ENCODE assay signal across 31 cellular contexts in genomic region chr6:111644893-111645430, GRCh38.
"Had no signal": no experiment of that assay in that cellular context is flagged by ENCODE, and none has a peak within 500 bp of the region (broad histone marks: within the 10 kb centered on the region; RNA-seq: fewer than 3 reads in every experiment).

No MANE protein-coding gene starts in this region.

- H3K4me1 Mint-ChIP-seq: endodermal cell had no signal

- H3K27me3 Mint-ChIP-seq: activated naive CD8-positive, alpha-beta T cell; progenitor cell of endocrine pancreas; stimulated activated naive CD8-positive, alpha-beta T cell treated with anti-CD3 and anti-CD28 coated beads, Interleukin-15, Interleukin-2, amounts not matched to agents 100 ng/mL and 50 ng/mL, for 24 hours; T-helper 17 cell; type B pancreatic cell had no signal

- FAIRE-seq: astrocyte had no signal

- H3K27ac ChIP-seq: brain microvascular endothelial cell, esophagus squamous epithelium, left lung, lower lobe of right lung, neutrophil, ovary, thoracic aorta had no signal

- DNase-seq: activated CD4-positive, alpha-beta T cell treated with anti-CD3 and anti-CD28 coated beads for 4 hours; activated CD4-positive, alpha-beta T cell treated with anti-CD3 and anti-CD28 coated beads, Interleukin-2, amount 50 U/mL, for 48 hours; activated CD4-positive, CD25-positive, alpha-beta regulatory T cell; activated CD8-positive, alpha-beta memory T cell treated with anti-CD3 and anti-CD28 coated beads for 24 hours; activated effector memory CD4-positive, alpha-beta T cell treated with Interleukin-2 at 50 U/mL for 16 hours; activated naive CD4-positive, alpha-beta T cell treated with Interleukin-2 at 50 U/mL for 16 hours; brain microvascular endothelial cell; caudate nucleus; endodermal cell; esophagus squamous epithelium; foreskin melanocyte; kidney glomerular epithelial cell; left lung; lower lobe of right lung; mesenchymal stem cell; ovary; stimulated activated CD4-positive, alpha-beta T cell treated with anti-CD3 and anti-CD28 coated beads, Interleukin-12 subunit alpha, Interleukin-12 subunit beta, amount 100 ng/mL, for 4 hours; stimulated activated CD4-positive, alpha-beta T cell treated with anti-CD3 and anti-CD28 coated beads, Interleukin-4, amount 100 ng/mL, for 1 hour; T-helper 17 cell; T1000; uterus had no signal

- H3K9me3 Mint-ChIP-seq: stimulated activated naive CD8-positive, alpha-beta T cell treated with anti-CD3 and anti-CD28 coated beads, Interleukin-15, Interleukin-2, amounts not matched to agents 100 ng/mL and 50 ng/mL, for 24 hours; type B pancreatic cell had no signal

- ATAC-seq: left lung, lower lobe of right lung, sciatic nerve, T-helper 17 cell had no signal

- H3K4me3 Mint-ChIP-seq: activated naive CD8-positive, alpha-beta T cell; endodermal cell; nephron; stimulated activated naive CD8-positive, alpha-beta T cell treated with anti-CD3 and anti-CD28 coated beads, Interleukin-15, Interleukin-2, amounts not matched to agents 100 ng/mL and 50 ng/mL, for 24 hours; T-helper 17 cell; type B pancreatic cell had no signal

- H3K27me3 ChIP-seq: brain microvascular endothelial cell, esophagus squamous epithelium, left lung, neutrophil, ovary, uterus had no signal

- H3K36me3 ChIP-seq: brain microvascular endothelial cell, esophagus squamous epithelium, left lung, lower lobe of right lung, neutrophil, ovary, thoracic aorta, uterus had no signal

- H3K4me3 ChIP-seq: esophagus squamous epithelium, left lung, lower lobe of right lung, ovary, skin epidermis, thoracic aorta, uterus had no signal

- H3K4me1 ChIP-seq: uterus had no signal

- H3K9me3 ChIP-seq: esophagus squamous epithelium, left lung, lower lobe of right lung, neutrophil, ovary, thoracic aorta, uterus had no signal

- H3K27ac Mint-ChIP-seq: activated naive CD8-positive, alpha-beta T cell; endodermal cell; nephron; progenitor cell of endocrine pancreas; stimulated activated naive CD8-positive, alpha-beta T cell treated with anti-CD3 and anti-CD28 coated beads, Interleukin-15, Interleukin-2, amounts not matched to agents 100 ng/mL and 50 ng/mL, for 24 hours; T-helper 17 cell; type B pancreatic cell had no signal
